6 cellular contexts compared by ENCODE assay signal in genomic region chr19:55485439-55486011, GRCh38. TPM values are rescaled to one million over a fixed set of nuclear protein-coding genes. Genes with fewer than 3 reads are reported as not detected.
DNase-seq lines count a peak whose midpoint lies in the region; ATAC-seq and TF ChIP-seq lines count a peak whose summit lies in the region.

No MANE protein-coding gene starts in this region.

- H3K36me3 Mint-ChIP-seq in dendritic cell treated with granulocyte-macrophage colony-stimulating factor and Interleukin-4, amounts not matched to agents 40 ng/mL and 50 ng/mL, for 4 days (ENCODE audit: low read depth), result peaks cover 27% of the 10 kb centered on the region

- no peaks in the 10 kb centered on the region for H3K9me3 Mint-ChIP-seq in dendritic cell treated with granulocyte-macrophage colony-stimulating factor and Interleukin-4, amounts not matched to agents 40 ng/mL and 50 ng/mL, for 4 days

- H3K27ac ChIP-seq in gastrocnemius medialis, result peak overlapping the region; percentile 73 to 80 (median 76)

- intact Hi-C loops in dendritic cell treated with granulocyte-macrophage colony-stimulating factor and Interleukin-4, amounts not matched to agents 40 ng/mL and 50 ng/mL, for 4 days (cut with micrococcal nuclease), result no loop called here
- intact Hi-C loops in gastrocnemius medialis (cut with DNase I; ENCODE audit: low total_unique reads), result no loop called here

- peaks cover 0 to 7% of the 10 kb centered on the region in 2 donors for H3K36me3 ChIP-seq in gastrocnemius medialis

- H3K27me3 ChIP-seq in gastrocnemius medialis, result peaks cover 6 to 16% (median 11%) of the 10 kb centered on the region in 3 donors

- H3K9me3 ChIP-seq in gastrocnemius medialis, result no peaks in the 10 kb centered on the region

- H3K4me1 Mint-ChIP-seq in dendritic cell treated with granulocyte-macrophage colony-stimulating factor and Interleukin-4, amounts not matched to agents 40 ng/mL and 50 ng/mL, for 4 days (ENCODE audit: low read depth), result peaks cover 34% of the 10 kb centered on the region

- no peak overlapping the region for H3K27ac Mint-ChIP-seq in dendritic cell treated with granulocyte-macrophage colony-stimulating factor and Interleukin-4, amounts not matched to agents 40 ng/mL and 50 ng/mL, for 4 days

- no peak for ATAC-seq in gastrocnemius medialis
- ATAC-seq in HG02970 (IDR thresholded peaks at IDR 0.05; ENCODE audit: low FRiP score, unreplicated experiment), result no peak
- no peak for ATAC-seq in GM18517 (IDR thresholded peaks at IDR 0.05; ENCODE audit: unreplicated experiment)
- ATAC-seq in GM21576 (IDR thresholded peaks at IDR 0.05; ENCODE audit: unreplicated experiment), result no peak

- no peak for TF ChIP-seq POLR2A in gastrocnemius medialis (IDR thresholded peaks at IDR 0.05)

- in situ Hi-C loops in gastrocnemius medialis (cut with MboI; ENCODE audit: low sequenced_read_pairs in 4 of 4), result no loop called here

- peak overlapping the region; percentile 2 for H3K4me3 Mint-ChIP-seq in dendritic cell treated with granulocyte-macrophage colony-stimulating factor and Interleukin-4, amounts not matched to agents 40 ng/mL and 50 ng/mL, for 4 days

- TF ChIP-seq CTCF in gastrocnemius medialis (IDR thresholded peaks at IDR 0.05 in 4 of 5, conservative IDR thresholded peaks at IDR 0.05 in 1 of 5), result no peak

- peak overlapping the region; percentile 59 to 71 (median 62) for H3K4me3 ChIP-seq in gastrocnemius medialis

- peaks cover 39% of the 10 kb centered on the region for H3K27me3 Mint-ChIP-seq in dendritic cell treated with granulocyte-macrophage colony-stimulating factor and Interleukin-4, amounts not matched to agents 40 ng/mL and 50 ng/mL, for 4 days

- DNase-seq in NCI-H2107 (lab: John Stamatoyannopoulos, UW), result peak; percentile 40
- no peak for DNase-seq in gastrocnemius medialis

- peaks cover 11 to 28% of the 10 kb centered on the region in 2 donors for H3K4me1 ChIP-seq in gastrocnemius medialis

RNA-seq across cellular contexts. Expression of gene NAT14, which starts 0.5 kb away (rescaled TPM):
- total RNA-seq in gastrocnemius medialis, result 1 to 10 TPM in 2 of 4 donors, under 1 TPM in 2; 0.40 to 2.5 (median 1.1) TPM

RNA-seq across cellular contexts. Expression of gene SSC5D, which starts 2.7 kb away (rescaled TPM):
- 1 to 10 TPM in 2 of 4 donors, under 1 TPM in 2; 0.53 to 2.2 (median 1.1) TPM for total RNA-seq in gastrocnemius medialis

RNA-seq across cellular contexts. Expression of gene ZNF628, which starts 9.1 kb away (rescaled TPM):
- total RNA-seq in gastrocnemius medialis, result 10 to 100 TPM in 3 of 4 donors, 1 to 10 TPM in 1; 7.4 to 22.3 (median 14.1) TPM

RNA-seq across cellular contexts. Expression of gene C19orf85, which starts 21.0 kb away (rescaled TPM):
- total RNA-seq in gastrocnemius medialis, result not detected

RNA-seq across cellular contexts. Expression of gene ISOC2, which starts 24.1 kb away (rescaled TPM):
- total RNA-seq in gastrocnemius medialis, result 100 to 1,000 TPM in 1 of 4 donors, 10 to 100 TPM in 3; 59.7 to 101 (median 88.7) TPM
